ENCODE assay signal across 1 cellular context in the genomic region with DNA sequence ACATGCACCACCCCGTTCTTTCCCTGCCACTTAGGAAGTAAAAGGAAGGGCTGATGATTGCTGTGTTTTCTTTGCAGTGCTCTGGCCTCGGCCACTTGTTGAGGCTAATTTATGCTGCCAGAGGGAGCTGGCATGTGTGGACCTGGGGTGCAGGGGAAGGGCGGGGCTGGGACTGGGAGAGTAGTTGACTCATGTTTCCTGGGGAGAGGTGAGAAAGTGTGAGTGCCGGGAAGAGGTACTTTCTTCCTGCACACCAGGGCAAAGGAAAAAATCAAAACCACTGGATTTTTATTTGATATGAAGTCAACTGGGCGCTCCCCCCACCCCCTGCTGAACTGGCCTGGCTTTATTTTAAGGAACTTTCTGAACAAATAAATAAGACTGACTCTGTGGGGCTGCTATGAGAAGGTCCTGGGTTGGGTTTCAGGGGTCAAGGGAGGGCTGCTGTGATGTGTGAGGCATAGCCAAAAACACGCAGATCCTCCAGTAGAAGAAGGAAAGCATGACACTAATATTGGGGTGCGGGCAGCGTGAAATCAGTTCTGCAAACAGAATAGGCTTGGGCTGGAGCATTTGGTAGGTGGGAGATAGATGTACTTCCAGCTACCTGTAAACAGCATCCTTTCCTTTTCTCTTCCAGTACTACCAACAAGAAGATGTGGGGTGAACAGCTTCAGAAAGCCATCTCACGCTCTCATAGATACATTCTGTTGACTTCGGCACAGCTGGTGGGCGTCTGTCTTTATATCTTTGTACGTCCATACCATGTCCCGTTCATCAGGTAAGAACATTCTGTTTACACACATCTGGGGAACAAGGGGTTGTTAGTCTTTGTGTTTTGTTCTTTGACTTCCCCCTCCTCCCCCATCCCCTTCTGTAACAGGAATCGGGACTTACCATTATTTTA.
TF ChIP-seq lines count a peak whose summit lies in the region.

No MANE protein-coding gene starts in this region.

TF ChIP-seq in WTC11, 78 proteins besides CTCF, POLR2A, EP300 and RAD21 (continued from another document):
- TF ChIP-seq, protein P1, sequence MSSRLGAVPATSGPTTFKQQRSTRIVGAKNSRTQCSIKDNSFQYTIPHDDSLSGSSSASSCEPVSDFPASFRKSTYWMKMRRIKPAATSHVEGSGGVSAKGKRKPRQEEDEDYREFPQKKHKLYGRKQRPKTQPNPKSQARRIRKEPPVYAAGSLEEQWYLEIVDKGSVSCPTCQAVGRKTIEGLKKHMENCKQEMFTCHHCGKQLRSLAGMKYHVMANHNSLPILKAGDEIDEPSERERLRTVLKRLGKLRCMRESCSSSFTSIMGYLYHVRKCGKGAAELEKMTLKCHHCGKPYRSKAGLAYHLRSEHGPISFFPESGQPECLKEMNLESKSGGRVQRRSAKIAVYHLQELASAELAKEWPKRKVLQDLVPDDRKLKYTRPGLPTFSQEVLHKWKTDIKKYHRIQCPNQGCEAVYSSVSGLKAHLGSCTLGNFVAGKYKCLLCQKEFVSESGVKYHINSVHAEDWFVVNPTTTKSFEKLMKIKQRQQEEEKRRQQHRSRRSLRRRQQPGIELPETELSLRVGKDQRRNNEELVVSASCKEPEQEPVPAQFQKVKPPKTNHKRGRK (CRISPR knock-in tag; IDR thresholded peaks at IDR 0.05; ENCODE audit: borderline replicate concordance), result no peak
- TF ChIP-seq, protein P2, sequence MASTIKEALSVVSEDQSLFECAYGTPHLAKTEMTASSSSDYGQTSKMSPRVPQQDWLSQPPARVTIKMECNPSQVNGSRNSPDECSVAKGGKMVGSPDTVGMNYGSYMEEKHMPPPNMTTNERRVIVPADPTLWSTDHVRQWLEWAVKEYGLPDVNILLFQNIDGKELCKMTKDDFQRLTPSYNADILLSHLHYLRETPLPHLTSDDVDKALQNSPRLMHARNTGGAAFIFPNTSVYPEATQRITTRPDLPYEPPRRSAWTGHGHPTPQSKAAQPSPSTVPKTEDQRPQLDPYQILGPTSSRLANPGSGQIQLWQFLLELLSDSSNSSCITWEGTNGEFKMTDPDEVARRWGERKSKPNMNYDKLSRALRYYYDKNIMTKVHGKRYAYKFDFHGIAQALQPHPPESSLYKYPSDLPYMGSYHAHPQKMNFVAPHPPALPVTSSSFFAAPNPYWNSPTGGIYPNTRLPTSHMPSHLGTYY (CRISPR knock-in tag; IDR thresholded peaks at IDR 0.05), result no peak
- TF ChIP-seq ZNF671 (CRISPR knock-in tag; IDR thresholded peaks at IDR 0.05) (no peak), FOXK1 (CRISPR knock-in tag; IDR thresholded peaks at IDR 0.05) (no peak), ZNF263 (CRISPR knock-in tag; IDR thresholded peaks at IDR 0.05; ENCODE audit: low read depth) (no peak), SOX15 (CRISPR knock-in tag; IDR thresholded peaks at IDR 0.05) (no peak), TP53 (CRISPR knock-in tag; IDR thresholded peaks at IDR 0.05) (no peak), HMGA2 (CRISPR knock-in tag; IDR thresholded peaks at IDR 0.05) (no peak)
- TF ChIP-seq, protein P3, sequence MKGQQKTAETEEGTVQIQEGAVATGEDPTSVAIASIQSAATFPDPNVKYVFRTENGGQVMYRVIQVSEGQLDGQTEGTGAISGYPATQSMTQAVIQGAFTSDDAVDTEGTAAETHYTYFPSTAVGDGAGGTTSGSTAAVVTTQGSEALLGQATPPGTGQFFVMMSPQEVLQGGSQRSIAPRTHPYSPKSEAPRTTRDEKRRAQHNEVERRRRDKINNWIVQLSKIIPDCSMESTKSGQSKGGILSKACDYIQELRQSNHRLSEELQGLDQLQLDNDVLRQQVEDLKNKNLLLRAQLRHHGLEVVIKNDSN (CRISPR knock-in tag; IDR thresholded peaks at IDR 0.05), result no peak
- TF ChIP-seq, protein P4, sequence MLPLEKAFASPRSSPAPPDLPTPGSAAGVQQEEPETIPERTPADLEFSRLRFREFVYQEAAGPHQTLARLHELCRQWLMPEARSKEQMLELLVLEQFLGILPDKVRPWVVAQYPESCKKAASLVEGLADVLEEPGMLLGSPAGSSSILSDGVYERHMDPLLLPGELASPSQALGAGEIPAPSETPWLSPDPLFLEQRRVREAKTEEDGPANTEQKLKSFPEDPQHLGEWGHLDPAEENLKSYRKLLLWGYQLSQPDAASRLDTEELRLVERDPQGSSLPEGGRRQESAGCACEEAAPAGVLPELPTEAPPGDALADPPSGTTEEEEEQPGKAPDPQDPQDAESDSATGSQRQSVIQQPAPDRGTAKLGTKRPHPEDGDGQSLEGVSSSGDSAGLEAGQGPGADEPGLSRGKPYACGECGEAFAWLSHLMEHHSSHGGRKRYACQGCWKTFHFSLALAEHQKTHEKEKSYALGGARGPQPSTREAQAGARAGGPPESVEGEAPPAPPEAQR (CRISPR knock-in tag; IDR thresholded peaks at IDR 0.05), result no peak
